In genomic region chr9:119078015-119078414, GRCh38 we compare ENCODE assay signal across 19 cellular contexts.
DNase-seq lines count a peak whose midpoint lies in the region; ATAC-seq and TF ChIP-seq lines count a peak whose summit lies in the region.
"Had no signal": no experiment of that assay in that cellular context is flagged by ENCODE, and none has a peak within 500 bp of the region (broad histone marks: within the 10 kb centered on the region; RNA-seq: fewer than 3 reads in every experiment).

No MANE protein-coding gene starts in this region.

- H3K23me2 ChIP-seq in H9 (ENCODE audit: insufficient read length, low read depth, low read length, poor library complexity, severe bottlenecking), result no peaks in the 10 kb centered on the region

- H3K27ac Mint-ChIP-seq in H9, result peak overlapping the region; percentile 22 to 59 (median 26)
- H3K27ac Mint-ChIP-seq: CD4-positive, alpha-beta T cell had no signal

- H3K4me2 ChIP-seq in H9 (ENCODE audit: insufficient read depth, insufficient read length, low read length), result no peak overlapping the region
- H3K4me2 ChIP-seq: KMS-11 had no signal

- no peak overlapping the region for H2AK5ac ChIP-seq in H9 (ENCODE audit: insufficient read length, low read length)

- no peaks in the 10 kb centered on the region for H4K20me1 ChIP-seq in H9 (ENCODE audit: control insufficient read depth, insufficient read depth, insufficient read length)

- no peak overlapping the region for H2BK120ac ChIP-seq in H9 (ENCODE audit: low read depth, low read length, poor library complexity, severe bottlenecking)

- no peak overlapping the region for H4K5ac ChIP-seq in H9 (ENCODE audit: insufficient read length, low read depth, low read length)

- no peaks in the 10 kb centered on the region for H3K9me3 Mint-ChIP-seq in H9

- no peak for ATAC-seq in HG02840 (IDR thresholded peaks at IDR 0.05; ENCODE audit: low FRiP score, unreplicated experiment)
- ATAC-seq in GM21717 (IDR thresholded peaks at IDR 0.05; ENCODE audit: unreplicated experiment), result no peak
- ATAC-seq: HepG2 had no signal

- no peaks in the 10 kb centered on the region for H3K36me3 ChIP-seq in NT2/D1 (ENCODE audit: insufficient read depth, insufficient read length, low read length)
- H3K36me3 ChIP-seq: SJSA1 had no signal

- DNase-seq in COLO668 (lab: John Stamatoyannopoulos, UW; ENCODE audit: unreplicated experiment) (peak; percentile 63), H9 (no peak), NCI-H345 (lab: John Stamatoyannopoulos, UW) (peak; percentile 86), NT2/D1 (ENCODE audit: low read depth, low spot score) (peak; percentile 20), kidney tubule cell (ENCODE audit: low spot score) (no peak)
- DNase-seq: AML-193; CD4-positive, alpha-beta T cell; H7; NCI-H1105 treated with DMSO at 0.1 percent for 48 hours; NCI-H2227 treated with DMSO at 0.1 percent for 48 hours; OCI-M1; SW 1271; T1000 had no signal

- H2BK15ac ChIP-seq in H9 (ENCODE audit: low read depth, low read length), result no peak overlapping the region

- no peak overlapping the region for H3K56ac ChIP-seq in H9 (ENCODE audit: insufficient read length, low read depth, low read length)

- H3K23ac ChIP-seq in H9 (ENCODE audit: insufficient read length, low read depth, low read length), result no peak overlapping the region

- H3K14ac ChIP-seq in H9 (ENCODE audit: insufficient read depth, low read length), result no peak overlapping the region

- H3K27me3 Mint-ChIP-seq in H9 (ENCODE audit: low read depth), result no peaks in the 10 kb centered on the region
- H3K27me3 Mint-ChIP-seq: CD4-positive, alpha-beta T cell had no signal

- no peak overlapping the region for H3K4me3 ChIP-seq in NT2/D1 (ENCODE audit: insufficient read length, low read depth)
- H3K4me3 ChIP-seq: SJSA1 had no signal

- no peaks in the 10 kb centered on the region for H3K79me2 ChIP-seq in H9 (ENCODE audit: insufficient read depth, low read length)

- no peaks in the 10 kb centered on the region for H3K36me3 Mint-ChIP-seq in H9 (ENCODE audit: insufficient read depth in 1 of 3, low read depth in 3 of 3)

- peak overlapping the region in 1 of 2 experiments; percentile 45; a peak in 1 of 5 replicates for H3K4me3 Mint-ChIP-seq in H9
- H3K4me3 Mint-ChIP-seq: CD4-positive, alpha-beta T cell had no signal

- no peak overlapping the region for H3K27ac ChIP-seq in H9 (ENCODE audit: insufficient read length, low read depth, low read length)
- H3K27ac ChIP-seq: KMS-11, RWPE1, SJSA1 had no signal

- no CpG with 5 or more reads among the region's 1 CpG for WGBS in H9 (ENCODE audit: extremely low coverage, insufficient read length, low lambda C conversion rate)

- H4K8ac ChIP-seq in H9 (replicated peaks; ENCODE audit: insufficient read length, low read depth, low read length), result no peak overlapping the region

- no peak overlapping the region for H3K18ac ChIP-seq in H9 (ENCODE audit: insufficient read length, low read depth, low read length)

- H3K79me1 ChIP-seq in H9 (ENCODE audit: insufficient read depth, low read depth, low read length, poor library complexity, severe bottlenecking), result no peaks in the 10 kb centered on the region

- H2BK5ac ChIP-seq in H9 (ENCODE audit: insufficient read length, low read length), result no peak overlapping the region

- peaks cover 43 to 47% of the 10 kb centered on the region in 2 experiments for H3K4me1 Mint-ChIP-seq in H9

- H3K9me3 ChIP-seq in H9 (ENCODE audit: control insufficient read depth, low read depth, low read length) (no peaks in the 10 kb centered on the region), NT2/D1 (ENCODE audit: insufficient read depth, low read length) (no peaks in the 10 kb centered on the region)
- H3K9me3 ChIP-seq: SJSA1 had no signal

- no peak overlapping the region for H3K9ac ChIP-seq in H9 (ENCODE audit: extremely low read depth, insufficient read length, low read length)
- H3K9ac ChIP-seq in NT2/D1 (ENCODE audit: insufficient read length, low read depth), result no peak overlapping the region
- H3K9ac ChIP-seq: KMS-11 had no signal

- no peak overlapping the region for H2AFZ ChIP-seq in H9 (ENCODE audit: low read length)

- no peak overlapping the region for H3T11ph ChIP-seq in H9 (ENCODE audit: low read length)

- H4K91ac ChIP-seq in H9 (ENCODE audit: insufficient read length, low read depth, low read length), result no peak overlapping the region

- H2BK12ac ChIP-seq in H9 (ENCODE audit: insufficient read length, low read depth, low read length), result no peak overlapping the region

- H3K27me3 ChIP-seq in H9 (ENCODE audit: insufficient read depth, low read length) (no peaks in the 10 kb centered on the region), NT2/D1 (ENCODE audit: insufficient read depth, insufficient read length) (no peaks in the 10 kb centered on the region)
- H3K27me3 ChIP-seq: SJSA1 had no signal

- no peak overlapping the region for H3K4ac ChIP-seq in H9 (ENCODE audit: low read depth, low read length)

- H2BK20ac ChIP-seq in H9 (ENCODE audit: low read depth, low read length, poor library complexity, severe bottlenecking), result no peak overlapping the region

- peaks cover 14% of the 10 kb centered on the region; the same call in 1 of the 2 replicates for H3K4me1 ChIP-seq in H9 (ENCODE audit: insufficient read depth, low read length)
- peaks cover 3% of the 10 kb centered on the region for H3K4me1 ChIP-seq in NT2/D1 (ENCODE audit: insufficient read depth, insufficient read length)
- H3K4me1 ChIP-seq: SJSA1 had no signal

- TF ChIP-seq CTCF in H9 (conservative IDR thresholded peaks at IDR 0.05), result no peak

Comparison
In these comparisons a context has a peak if more than half of its experiments do, and no peak if none do; other contexts are left out.
1. DNase-seq: peak in COLO668 (single experiment), NCI-H345 (single experiment) and NT2/D1 (single experiment); none in H9 (single experiment) and kidney tubule cell (single experiment).